Comparison of ENCODE assay signal across 9 cellular contexts in the genomic region with DNA sequence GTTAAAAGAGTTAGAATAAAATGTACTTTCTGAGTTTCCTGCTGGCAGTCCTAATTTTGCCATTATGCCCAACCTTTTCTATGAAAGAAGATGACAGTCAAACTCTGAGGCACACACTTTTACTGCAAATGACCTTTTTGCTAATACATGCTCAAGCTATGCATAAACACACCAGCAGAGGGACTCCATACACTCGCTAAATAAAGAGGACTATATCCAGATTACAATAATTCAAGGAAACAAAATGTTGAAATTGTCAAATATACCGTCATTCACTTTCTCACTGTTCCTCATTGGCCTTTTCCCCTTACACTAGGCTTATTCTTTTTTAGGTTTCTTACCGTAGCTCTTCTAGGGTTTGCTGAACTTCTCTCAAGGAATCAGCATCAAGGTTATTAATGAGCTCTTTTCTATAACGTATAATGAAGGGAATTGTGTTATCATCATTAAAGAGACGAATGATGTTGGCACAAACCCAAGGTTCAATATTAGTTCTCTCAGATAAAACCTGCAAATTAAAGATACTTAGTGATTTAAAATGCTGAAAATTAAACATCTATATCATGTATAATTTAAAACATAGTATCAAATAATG. TPM values are rescaled to one million over a fixed set of nuclear protein-coding genes. Genes with fewer than 3 reads are reported as not detected.
DNase-seq lines count a peak whose midpoint lies in the region; ATAC-seq and TF ChIP-seq lines count a peak whose summit lies in the region.
"Had no signal": no experiment of that assay in that cellular context is flagged by ENCODE, and none has a peak within 500 bp of the region (broad histone marks: within the 10 kb centered on the region; RNA-seq: fewer than 3 reads in every experiment).

No MANE protein-coding gene starts in this region.

- no peak overlapping the region for H3K27ac ChIP-seq in tibial nerve

- no peaks in the 10 kb centered on the region for H3K27me3 ChIP-seq in tibial nerve

- no peak overlapping the region for H3K4me3 Mint-ChIP-seq in stimulated activated naive CD8-positive, alpha-beta T cell treated with anti-CD3 and anti-CD28 coated beads, Interleukin-15, amount 100 ng/mL, for 72 hours
- H3K4me3 Mint-ChIP-seq: activated naive CD8-positive, alpha-beta T cell treated with anti-CD3 and anti-CD28 coated beads, Interleukin-2, amount 10 ng/mL, durations not matched to agents 7 days and 5 days had no signal

- no peaks in the 10 kb centered on the region for H3K9me3 ChIP-seq in tibial nerve

- no peaks in the 10 kb centered on the region for H3K9me3 Mint-ChIP-seq in stimulated activated naive CD8-positive, alpha-beta T cell treated with anti-CD3 and anti-CD28 coated beads, Interleukin-15, amount 100 ng/mL, for 72 hours
- H3K9me3 Mint-ChIP-seq: activated naive CD8-positive, alpha-beta T cell treated with anti-CD3 and anti-CD28 coated beads, Interleukin-2, amount 10 ng/mL, durations not matched to agents 7 days and 5 days had no signal

- no peaks in the 10 kb centered on the region for H3K36me3 ChIP-seq in tibial nerve

- no peaks in the 10 kb centered on the region for H3K27me3 Mint-ChIP-seq in stimulated activated naive CD8-positive, alpha-beta T cell treated with anti-CD3 and anti-CD28 coated beads, Interleukin-15, amount 100 ng/mL, for 72 hours
- H3K27me3 Mint-ChIP-seq: activated naive CD8-positive, alpha-beta T cell treated with anti-CD3 and anti-CD28 coated beads, Interleukin-2, amount 10 ng/mL, durations not matched to agents 7 days and 5 days had no signal

- TF ChIP-seq CTCF in tibial nerve (IDR thresholded peaks at IDR 0.05) = peak; percentile 52 to 70 (median 64)

- DNase-seq in stimulated activated naive CD8-positive, alpha-beta T cell treated with anti-CD3 and anti-CD28 coated beads, Interleukin-15, amount 100 ng/mL, for 72 hours = no peak
- no peak for DNase-seq in stimulated activated naive CD8-positive, alpha-beta T cell treated with anti-CD3 and anti-CD28 coated beads, Interleukin-15, Interleukin-2, amounts not matched to agents 100 U/mL and 50 U/mL, for 24 hours
- DNase-seq in NCI-H2171 (lab: John Stamatoyannopoulos, UW) = peak; percentile 15
- DNase-seq in astrocyte of the hippocampus (ENCODE audit: low read depth, low spot score) = peak; percentile 64
- DNase-seq in inferior parietal cortex (ENCODE audit: extremely low spot score) = peak; percentile 43
- peak in 1 of 2 donors; percentile 80 for DNase-seq in tibial nerve (ENCODE audit: low spot score in 2 of 2)
- no peak for DNase-seq in NCI-H345 (lab: John Stamatoyannopoulos, UW)
- DNase-seq: activated naive CD8-positive, alpha-beta T cell treated with anti-CD3 and anti-CD28 coated beads, Interleukin-2, amount 10 ng/mL, durations not matched to agents 7 days and 5 days had no signal

- H3K4me1 Mint-ChIP-seq in stimulated activated naive CD8-positive, alpha-beta T cell treated with anti-CD3 and anti-CD28 coated beads, Interleukin-15, amount 100 ng/mL, for 72 hours = peaks cover 18% of the 10 kb centered on the region

- TF ChIP-seq POLR2A in tibial nerve (IDR thresholded peaks at IDR 0.05) = no peak

- peaks cover 0 to 12% (median 0%) of the 10 kb centered on the region in 4 donors for H3K4me1 ChIP-seq in tibial nerve

- ATAC-seq in stimulated activated naive CD8-positive, alpha-beta T cell treated with anti-CD3 and anti-CD28 coated beads, Interleukin-15, amount 100 ng/mL, for 72 hours = peak; percentile 69
- ATAC-seq in stimulated activated naive CD8-positive, alpha-beta T cell treated with anti-CD3 and anti-CD28 coated beads, Interleukin-15, Interleukin-2, amounts not matched to agents 100 U/mL and 50 U/mL, for 24 hours = no peak
- no peak for ATAC-seq in GM18861 (IDR thresholded peaks at IDR 0.05; ENCODE audit: unreplicated experiment)

- WGBS in tibial nerve, 2 donors = 15 to 24% methylated on average over 5 of the region's 5 CpGs

- TF ChIP-seq EP300 in tibial nerve (IDR thresholded peaks at IDR 0.05) = no peak

- H3K4me3 ChIP-seq in tibial nerve = no peak overlapping the region

- H3K27ac Mint-ChIP-seq in stimulated activated naive CD8-positive, alpha-beta T cell treated with anti-CD3 and anti-CD28 coated beads, Interleukin-15, amount 100 ng/mL, for 72 hours = no peak overlapping the region
- H3K27ac Mint-ChIP-seq: activated naive CD8-positive, alpha-beta T cell treated with anti-CD3 and anti-CD28 coated beads, Interleukin-2, amount 10 ng/mL, durations not matched to agents 7 days and 5 days had no signal

RNA-seq across cellular contexts. Expression of gene SRBD1, which starts 25.7 kb away (rescaled TPM):
- total RNA-seq in tibial nerve = 10 to 100 TPM; 14.7 to 36.7 (median 20.8) TPM

Comparison
In these comparisons a context has a peak if more than half of its experiments do, and no peak if none do; other contexts are left out.
1. DNase-seq: peak in NCI-H2171 (single experiment), astrocyte of the hippocampus (single experiment) and inferior parietal cortex (single experiment); none in stimulated activated naive CD8-positive, alpha-beta T cell treated with anti-CD3 and anti-CD28 coated beads, Interleukin-15, amount 100 ng/mL, for 72 hours (0 of 2), stimulated activated naive CD8-positive, alpha-beta T cell treated with anti-CD3 and anti-CD28 coated beads, Interleukin-15, Interleukin-2, amounts not matched to agents 100 U/mL and 50 U/mL, for 24 hours (single experiment) and NCI-H345 (single experiment).